In genomic region chr17:43360739-43361498, GRCh38 we compare ENCODE assay signal across 8 cellular contexts. TPM values are rescaled to one million over a fixed set of nuclear protein-coding genes. Genes with fewer than 3 reads are reported as not detected.
DNase-seq lines count a peak whose midpoint lies in the region; ATAC-seq and TF ChIP-seq lines count a peak whose summit lies in the region.

No MANE protein-coding gene starts in this region.

- ATAC-seq in GM21786 (IDR thresholded peaks at IDR 0.05; ENCODE audit: unreplicated experiment), result peak; percentile 70
- peak; percentile 88 for ATAC-seq in gastroesophageal sphincter

- H3K27ac ChIP-seq in gastroesophageal sphincter, result peak overlapping the region; percentile 84 to 99 (median 91)
- peak overlapping the region; percentile 88 for H3K27ac ChIP-seq in neutrophil
- H3K27ac ChIP-seq in substantia nigra (ENCODE audit: low read depth, low read length, poor library complexity, severe bottlenecking), result peak overlapping the region; percentile 98

- TF ChIP-seq CTCF in gastroesophageal sphincter (IDR thresholded peaks at IDR 0.05), result peak in 2 of 4 experiments; percentile 18 to 34
- peak; percentile 31 for TF ChIP-seq CTCF in neutrophil (IDR thresholded peaks at IDR 0.05)

- H3K36me3 ChIP-seq in gastroesophageal sphincter, result no peaks in the 10 kb centered on the region
- H3K36me3 ChIP-seq in neutrophil, result no peaks in the 10 kb centered on the region

- H3K9me3 ChIP-seq in gastroesophageal sphincter, result peaks cover 0 to 3% (median 0%) of the 10 kb centered on the region in 3 donors
- H3K9me3 ChIP-seq in neutrophil, result no peaks in the 10 kb centered on the region

- H3K4me3 ChIP-seq in gastroesophageal sphincter (peak overlapping the region; percentile 52 to 98), neutrophil (ENCODE audit: low read depth in 1 of 2, low read length in 1 of 2) (peak overlapping the region; percentile 66 to 97)

- 1% methylated on average over 43 to 48 of the region's 56 CpGs for WGBS in gastroesophageal sphincter (ENCODE audit: low coverage in 1 of 2), 2 donors

- DNase-seq in DMS53 treated with DMSO at 0.1 percent for 48 hours (lab: John Stamatoyannopoulos, UW; ENCODE audit: unreplicated experiment) (peak; percentile 97), M059J (ENCODE audit: low read depth) (peak; percentile 99), SIG-M5 treated with dmso at 0.1 percent for 504 hours (lab: John Stamatoyannopoulos, UW; ENCODE audit: unreplicated experiment) (peak; percentile 99), substantia nigra (lab: John Stamatoyannopoulos, UW) (peak in 47 of 49 donors; percentile 13 to 98 (median 85))
- peak; percentile 90 for DNase-seq in activated naive CD4-positive, alpha-beta T cell treated with Interleukin-2 at 50 U/mL for 16 hours

- H3K27me3 ChIP-seq in gastroesophageal sphincter (no peaks in the 10 kb centered on the region), neutrophil (no peaks in the 10 kb centered on the region)

- TF ChIP-seq POLR2A in gastroesophageal sphincter (IDR thresholded peaks at IDR 0.05), result peak; percentile 100

- no peak for TF ChIP-seq EP300 in gastroesophageal sphincter (IDR thresholded peaks at IDR 0.05)

- H3K4me1 ChIP-seq in gastroesophageal sphincter, result peaks cover 4 to 27% (median 11%) of the 10 kb centered on the region in 3 donors
- H3K4me1 ChIP-seq in neutrophil (ENCODE audit: control insufficient read depth in 1 of 2, insufficient read depth in 1 of 2, low read depth in 1 of 2, low read length in 1 of 2), result peaks cover 19 to 26% of the 10 kb centered on the region in 2 experiments

RNA-seq across cellular contexts. Expression of gene ARL4D, which starts 37.9 kb away (rescaled TPM):
- 15.1 and 18.4 TPM in 2 replicates for total RNA-seq in M059J (2014; rRNA removed; shearing (Covaris generic))
- total RNA-seq in gastroesophageal sphincter, result 10 to 100 TPM; 18.2 to 35.8 (median 20.2) TPM

Comparison
In these comparisons a context has a peak if more than half of its experiments do, and no peak if none do; other contexts are left out.
1. Peak in every context shown above with its lines: DNase-seq, ATAC-seq, H3K4me3 ChIP-seq and H3K27ac ChIP-seq.